In genomic region chr2:236237468-236238190, GRCh38 we compare ENCODE assay signal across 18 cellular contexts. TPM values are rescaled to one million over a fixed set of nuclear protein-coding genes. Genes with fewer than 3 reads are reported as not detected.
DNase-seq lines count a peak whose midpoint lies in the region; ATAC-seq lines count a peak whose summit lies in the region.
"Had no signal": no experiment of that assay in that cellular context is flagged by ENCODE, and none has a peak within 500 bp of the region (broad histone marks: within the 10 kb centered on the region; RNA-seq: fewer than 3 reads in every experiment).

No MANE protein-coding gene starts in this region.

- no peaks in the 10 kb centered on the region for H3K9me3 Mint-ChIP-seq in stimulated activated effector memory CD8-positive, alpha-beta T cell treated with anti-CD3 and anti-CD28 coated beads, Interleukin-12 subunit alpha, Interleukin-12 subunit beta, amount 100 ng/mL, for 72 hours
- H3K9me3 Mint-ChIP-seq in CD4-positive, alpha-beta memory T cell: peaks cover 0 to 14% (median 5%) of the 10 kb centered on the region in 8 donors
- H3K9me3 Mint-ChIP-seq: activated CD4-positive, alpha-beta memory T cell treated with anti-CD3 and anti-CD28 coated beads, Interleukin-2, amount 10 ng/mL, durations not matched to agents 7 days and 5 days; activated T-helper 1 cell treated with anti-CD3 and anti-CD28 coated beads, Interleukin-12 subunit alpha, Interleukin-12 subunit beta, Interleukin-2, Interleukin-4 antibody, amounts not matched to agents 30 ng/mL and 10 ng/mL and 1 ng/mL, durations not matched to agents 14 hours and 24 hours and 36 hours had no signal

- no peaks in the 10 kb centered on the region for H3K36me3 Mint-ChIP-seq in stimulated activated effector memory CD8-positive, alpha-beta T cell treated with anti-CD3 and anti-CD28 coated beads, Interleukin-12 subunit alpha, Interleukin-12 subunit beta, amount 100 ng/mL, for 72 hours
- H3K36me3 Mint-ChIP-seq in CD4-positive, alpha-beta memory T cell: no peaks in the 10 kb centered on the region
- H3K36me3 Mint-ChIP-seq: CD8-positive, alpha-beta T cell had no signal

- H3K27me3 ChIP-seq in CD4-positive, alpha-beta memory T cell (ENCODE audit: insufficient read depth, low read length): peaks cover 3% of the 10 kb centered on the region

- intact Hi-C loops in CD4-positive, alpha-beta memory T cell (cut with micrococcal nuclease): no loop called here

- peak; percentile 29 for ATAC-seq in stimulated activated effector memory CD8-positive, alpha-beta T cell treated with anti-CD3 and anti-CD28 coated beads, Interleukin-12 subunit alpha, Interleukin-12 subunit beta, amount 100 ng/mL, for 72 hours
- ATAC-seq in GM21529 (IDR thresholded peaks at IDR 0.05; ENCODE audit: unreplicated experiment): no peak
- ATAC-seq: CD8-positive, alpha-beta T cell had no signal

- DNase-seq in DMS53 (lab: John Stamatoyannopoulos, UW): peak; percentile 53
- DNase-seq in DMS53 treated with DMSO at 0.1 percent for 48 hours (lab: John Stamatoyannopoulos, UW; ENCODE audit: unreplicated experiment): no peak
- DNase-seq in ecto neural progenitor cell (ENCODE audit: low spot score): peak; percentile 52
- DNase-seq in iPS-NIHi11 (ENCODE audit: low spot score): peak; percentile 82
- no peak for DNase-seq in stimulated activated effector memory CD8-positive, alpha-beta T cell treated with anti-CD3 and anti-CD28 coated beads, Interleukin-12 subunit alpha, Interleukin-12 subunit beta, amount 100 ng/mL, for 72 hours (ENCODE audit: low spot score in 2 of 2)
- no peak for DNase-seq in CD4-positive, alpha-beta memory T cell
- no peak for DNase-seq in amygdala (lab: John Stamatoyannopoulos, UW)
- DNase-seq: activated CD4-positive, alpha-beta memory T cell treated with anti-CD3 and anti-CD28 coated beads, Interleukin-2, amount 10 ng/mL, durations not matched to agents 7 days and 5 days; CD8-positive, alpha-beta T cell; dorsolateral prefrontal cortex; NCI-H446 treated with DMSO at 0.1 percent for 48 hours had no signal

- H3K27me3 Mint-ChIP-seq in CD4-positive, alpha-beta memory T cell: peaks cover 30 to 39% of the 10 kb centered on the region in 2 donors

- H3K4me1 ChIP-seq in CD4-positive, alpha-beta memory T cell (ENCODE audit: insufficient read depth, low read length): no peaks in the 10 kb centered on the region

- no peaks in the 10 kb centered on the region for H3K36me3 ChIP-seq in CD4-positive, alpha-beta memory T cell (ENCODE audit: insufficient read depth, low read length)

- no peak overlapping the region for H3K4me3 Mint-ChIP-seq in stimulated activated effector memory CD8-positive, alpha-beta T cell treated with anti-CD3 and anti-CD28 coated beads, Interleukin-12 subunit alpha, Interleukin-12 subunit beta, amount 100 ng/mL, for 72 hours
- no peak overlapping the region for H3K4me3 Mint-ChIP-seq in CD4-positive, alpha-beta memory T cell
- H3K4me3 Mint-ChIP-seq: activated CD4-positive, alpha-beta memory T cell treated with anti-CD3 and anti-CD28 coated beads, Interleukin-2, amount 10 ng/mL, durations not matched to agents 7 days and 5 days; activated T-helper 1 cell treated with anti-CD3 and anti-CD28 coated beads, Interleukin-12 subunit alpha, Interleukin-12 subunit beta, Interleukin-2, Interleukin-4 antibody, amounts not matched to agents 30 ng/mL and 10 ng/mL and 1 ng/mL, durations not matched to agents 14 hours and 24 hours and 36 hours; CD8-positive, alpha-beta T cell had no signal

- H3K27ac ChIP-seq in CD4-positive, alpha-beta memory T cell (ENCODE audit: low read depth, low read length): no peak overlapping the region
- H3K27ac ChIP-seq: dorsolateral prefrontal cortex, SK-N-MC had no signal

- H3K4me3 ChIP-seq in CD4-positive, alpha-beta memory T cell (ENCODE audit: low read length in 2 of 2): no peak overlapping the region
- H3K4me3 ChIP-seq: SK-N-MC had no signal

- peaks cover 11% of the 10 kb centered on the region for H3K4me1 Mint-ChIP-seq in stimulated activated effector memory CD8-positive, alpha-beta T cell treated with anti-CD3 and anti-CD28 coated beads, Interleukin-12 subunit alpha, Interleukin-12 subunit beta, amount 100 ng/mL, for 72 hours
- H3K4me1 Mint-ChIP-seq in CD4-positive, alpha-beta memory T cell: peaks cover 0 to 9% (median 3%) of the 10 kb centered on the region in 4 donors
- H3K4me1 Mint-ChIP-seq: activated CD4-positive, alpha-beta memory T cell treated with anti-CD3 and anti-CD28 coated beads, Interleukin-2, amount 10 ng/mL, durations not matched to agents 7 days and 5 days had no signal

- H3K9me3 ChIP-seq in CD4-positive, alpha-beta memory T cell (ENCODE audit: control insufficient read depth in 1 of 2, low read length in 2 of 2): no peaks in the 10 kb centered on the region

- CTCF ChIA-PET in CD4-positive, alpha-beta memory T cell (lab: Charles Lee; ENCODE audit: partially characterized antibody): no interaction called here

- H3K27ac Mint-ChIP-seq in stimulated activated effector memory CD8-positive, alpha-beta T cell treated with anti-CD3 and anti-CD28 coated beads, Interleukin-12 subunit alpha, Interleukin-12 subunit beta, amount 100 ng/mL, for 72 hours: no peak overlapping the region
- no peak overlapping the region for H3K27ac Mint-ChIP-seq in CD4-positive, alpha-beta memory T cell
- H3K27ac Mint-ChIP-seq: activated CD4-positive, alpha-beta memory T cell treated with anti-CD3 and anti-CD28 coated beads, Interleukin-2, amount 10 ng/mL, durations not matched to agents 7 days and 5 days; activated T-helper 1 cell treated with anti-CD3 and anti-CD28 coated beads, Interleukin-12 subunit alpha, Interleukin-12 subunit beta, Interleukin-2, Interleukin-4 antibody, amounts not matched to agents 30 ng/mL and 10 ng/mL and 1 ng/mL, durations not matched to agents 14 hours and 24 hours and 36 hours; CD8-positive, alpha-beta T cell had no signal

- POLR2A ChIA-PET in CD4-positive, alpha-beta memory T cell (lab: Charles Lee; ENCODE audit: partially characterized antibody): no interaction called here

RNA-seq across cellular contexts. Expression of gene ASB18, which starts 26.6 kb away (rescaled TPM):
- not detected for total RNA-seq in CD4-positive, alpha-beta memory T cell
- not detected for polyA plus RNA-seq in CD4-positive, alpha-beta memory T cell
- total RNA-seq: A172; activated CD4-positive, alpha-beta memory T cell treated with anti-CD3 and anti-CD28 coated beads, Interleukin-2, amount 10 ng/mL, durations not matched to agents 7 days and 5 days; activated T-helper 1 cell treated with anti-CD3 and anti-CD28 coated beads, Interleukin-12 subunit alpha, Interleukin-12 subunit beta, Interleukin-2, Interleukin-4 antibody, amounts not matched to agents 30 ng/mL and 10 ng/mL and 1 ng/mL, durations not matched to agents 14 hours and 24 hours and 36 hours; CD8-positive, alpha-beta T cell; fibroblast of villous mesenchyme; HT1080; kidney epithelial cell had no signal

Comparison
In these comparisons a context has a peak if more than half of its experiments do, and no peak if none do; other contexts are left out.
1. DNase-seq: peak in DMS53 (single experiment), ecto neural progenitor cell (single experiment) and iPS-NIHi11 (single experiment); none in DMS53 treated with DMSO at 0.1 percent for 48 hours (single experiment), stimulated activated effector memory CD8-positive, alpha-beta T cell treated with anti-CD3 and anti-CD28 coated beads, Interleukin-12 subunit alpha, Interleukin-12 subunit beta, amount 100 ng/mL, for 72 hours (0 of 2), CD4-positive, alpha-beta memory T cell (0 of 5) and amygdala (0 of 56).